ENCODE assay signal across 23 cellular contexts in genomic region chr3:79255292-79255691, GRCh38.
A peak's percentile ranks its signal among the peaks of the same experiment; 100 is the strongest.
DNase-seq lines count a peak whose midpoint lies in the region; ATAC-seq, FAIRE-seq and TF ChIP-seq lines count a peak whose summit lies in the region.
"Had no signal": no experiment of that assay in that cellular context is flagged by ENCODE, and none has a peak within 500 bp of the region (broad histone marks: within the 10 kb centered on the region; RNA-seq: fewer than 3 reads in every experiment).

No MANE protein-coding gene starts in this region.

- no peak overlapping the region for H4K8ac ChIP-seq in IMR-90 (ENCODE audit: low read depth in 2 of 2, low read length in 2 of 2)

- CTCF ChIA-PET in HepG2 (lab: Yijun Ruan, JAX; ENCODE audit: low intra/inter-chr PET ratio, low total read pairs) (no interaction called here), IMR-90 (lab: Yijun Ruan, JAX) (no interaction called here)

- H3K14ac ChIP-seq in IMR-90 (replicated peaks; ENCODE audit: low read depth, low read length), result no peak overlapping the region

- H2BK20ac ChIP-seq in IMR-90 (ENCODE audit: low read depth, low read length), result no peak overlapping the region

- no peak overlapping the region for H3K18ac ChIP-seq in IMR-90 (ENCODE audit: low read depth, low read length)

- H4K20me1 ChIP-seq in HepG2 (ENCODE audit: insufficient read depth, low read length) (no peaks in the 10 kb centered on the region), IMR-90 (ENCODE audit: insufficient read depth, low read length) (no peaks in the 10 kb centered on the region), smooth muscle cell (ENCODE audit: low read depth) (no peaks in the 10 kb centered on the region)
- H4K20me1 ChIP-seq: BLaER1 had no signal

- POLR2A ChIA-PET in HepG2 (lab: Yijun Ruan, JAX) (no interaction called here), IMR-90 (lab: Charles Lee; ENCODE audit: unreplicated experiment) (no interaction called here)

- no peak overlapping the region for H3K9ac ChIP-seq in HepG2 (ENCODE audit: insufficient read depth, low read depth, low read length)
- H3K9ac ChIP-seq in IMR-90 (ENCODE audit: low read depth, low read length), result no peak overlapping the region
- no peak overlapping the region for H3K9ac ChIP-seq in smooth muscle cell (ENCODE audit: low read depth)
- H3K9ac ChIP-seq: BLaER1 had no signal

- TF ChIP-seq CTCF in HepG2 (CRISPR knock-in tag; IDR thresholded peaks at IDR 0.05) (no peak), right lobe of liver (IDR thresholded peaks at IDR 0.05) (no peak), IMR-90 (conservative IDR thresholded peaks at IDR 0.05; ENCODE audit: low read depth, low read length) (no peak), smooth muscle cell (IDR thresholded peaks at IDR 0.05; ENCODE audit: borderline replicate concordance, insufficient read depth, poor library complexity, severe bottlenecking) (no peak)

- no peaks in the 10 kb centered on the region for H3K36me3 ChIP-seq in HepG2 (replicated peaks in 1 of 2; ENCODE audit: control insufficient read depth in 1 of 2, insufficient read depth in 2 of 2, low read length in 2 of 2)
- H3K36me3 ChIP-seq in right lobe of liver, result no peaks in the 10 kb centered on the region
- H3K36me3 ChIP-seq in IMR-90 (ENCODE audit: control insufficient read depth, insufficient read depth, low read length), result no peaks in the 10 kb centered on the region
- no peaks in the 10 kb centered on the region for H3K36me3 ChIP-seq in smooth muscle cell (ENCODE audit: low read depth)
- H3K36me3 ChIP-seq: BE2C, BLaER1 had no signal

- H3K9me3 ChIP-seq in HepG2 (ENCODE audit: low read length) (no peaks in the 10 kb centered on the region), right lobe of liver (no peaks in the 10 kb centered on the region), IMR-90 (ENCODE audit: control insufficient read depth, insufficient read depth, low read length) (no peaks in the 10 kb centered on the region), smooth muscle cell (replicated peaks; ENCODE audit: low read depth) (no peaks in the 10 kb centered on the region)
- H3K9me3 ChIP-seq: BE2C, BLaER1 had no signal

- no peaks in the 10 kb centered on the region for H3K79me1 ChIP-seq in IMR-90 (ENCODE audit: low read depth in 1 of 2, low read length in 2 of 2)

- ATAC-seq in HepG2 (no peak), right lobe of liver (no peak), IMR-90 (ENCODE audit: low read depth) (no peak), GM18505 (IDR thresholded peaks at IDR 0.05; ENCODE audit: unreplicated experiment) (no peak)
- ATAC-seq: GM12878 had no signal

- WGBS in HepG2 (ENCODE audit: low lambda C conversion rate), result 10% methylated on average over 5 of the region's 5 CpGs
- 75% methylated on average over 5 of the region's 5 CpGs for WGBS in right lobe of liver (ENCODE audit: insufficient coverage, low coverage, low lambda C conversion rate, missing lambda C conversion rate)
- no CpG with 5 or more reads among the region's 5 CpGs for WGBS in IMR-90 (ENCODE audit: extremely low coverage in 2 of 2, insufficient read length in 1 of 2), 2 experiments
- WGBS in smooth muscle cell (ENCODE audit: low lambda C conversion rate), result 93% methylated on average over 5 of the region's 5 CpGs

- no peaks in the 10 kb centered on the region for H3F3A ChIP-seq in smooth muscle cell (ENCODE audit: low read depth)

- in situ Hi-C loops in HepG2 (cut with HindIII; ENCODE audit: extremely low pct_ligation_motif_present, low pct_unique_long_range_greater_than_20kb), result no loop called here
- in situ Hi-C loops in IMR-90 (cut with MboI; ENCODE audit: low sequenced_read_pairs), result no loop called here

- no peak overlapping the region for H2BK5ac ChIP-seq in IMR-90 (ENCODE audit: low read depth, low read length, poor library complexity, severe bottlenecking)

- H2BK15ac ChIP-seq in IMR-90 (ENCODE audit: low read depth, low read length), result no peak overlapping the region

- no peak for TF ChIP-seq POLR2A in HepG2 (IDR thresholded peaks at IDR 0.05; ENCODE audit: insufficient read depth in 1 of 2, low read depth in 2 of 2, low read length in 2 of 2)
- no peak for TF ChIP-seq POLR2A in right lobe of liver (IDR thresholded peaks at IDR 0.05)
- TF ChIP-seq POLR2A in IMR-90 (IDR thresholded peaks at IDR 0.05; ENCODE audit: low read depth, low read length), result no peak
- no peak for TF ChIP-seq POLR2A in GM18505 (IDR thresholded peaks at IDR 0.05; ENCODE audit: borderline replicate concordance, extremely low read depth, insufficient read depth, insufficient read length)

- H3K4me1 ChIP-seq in HepG2 (ENCODE audit: insufficient read depth, low read length), result no peaks in the 10 kb centered on the region
- H3K4me1 ChIP-seq in right lobe of liver, result no peaks in the 10 kb centered on the region
- H3K4me1 ChIP-seq in IMR-90 (ENCODE audit: control insufficient read depth, insufficient read depth, low read length), result no peaks in the 10 kb centered on the region
- H3K4me1 ChIP-seq in smooth muscle cell (ENCODE audit: low read depth), result no peaks in the 10 kb centered on the region
- H3K4me1 ChIP-seq: BE2C, BLaER1 had no signal

- no peak overlapping the region for H3K27ac ChIP-seq in HepG2 (ENCODE audit: extremely low read length, insufficient read depth, low read length)
- H3K27ac ChIP-seq in right lobe of liver, result no peak overlapping the region
- no peak overlapping the region for H3K27ac ChIP-seq in IMR-90 (ENCODE audit: insufficient read depth, low read length)
- peak overlapping the region; percentile 32 for H3K27ac ChIP-seq in smooth muscle cell (ENCODE audit: low read depth)
- H3K27ac ChIP-seq: 22Rv1, BLaER1 had no signal

- TF ChIP-seq RAD21 in HepG2 (CRISPR knock-in tag; IDR thresholded peaks at IDR 0.05) (no peak), IMR-90 (IDR thresholded peaks at IDR 0.05; ENCODE audit: low read length) (no peak)

- H3K79me2 ChIP-seq in HepG2 (ENCODE audit: insufficient read depth, low read length) (no peaks in the 10 kb centered on the region), smooth muscle cell (ENCODE audit: low read depth) (no peaks in the 10 kb centered on the region)

- BruUV-seq in HepG2 (replicated peaks; lab: Mats Ljungman, UMichigan) (no TSS peak), IMR-90 (replicated peaks; lab: Mats Ljungman, UMichigan) (no TSS peak)

- H3K4me2 ChIP-seq in HepG2 (ENCODE audit: low read depth, low read length), result no peak overlapping the region
- H3K4me2 ChIP-seq in IMR-90 (ENCODE audit: low read depth, low read length), result no peak overlapping the region
- no peak overlapping the region for H3K4me2 ChIP-seq in smooth muscle cell
- H3K4me2 ChIP-seq: BLaER1 had no signal

- no peak overlapping the region for H2BK120ac ChIP-seq in IMR-90 (ENCODE audit: low read depth, low read length)

- no peak overlapping the region for H2AK5ac ChIP-seq in IMR-90 (ENCODE audit: low read depth, low read length)

- H3K9me1 ChIP-seq in IMR-90 (ENCODE audit: insufficient read depth, low read length), result no peaks in the 10 kb centered on the region

- no peak overlapping the region for H3K56ac ChIP-seq in IMR-90 (ENCODE audit: extremely low read depth, insufficient read depth, low read length)

- no peak overlapping the region for H3K4me3 ChIP-seq in HepG2 (replicated peaks in 1 of 3; ENCODE audit: insufficient read depth in 1 of 3, low read depth in 2 of 3, low read length in 3 of 3)
- no peak overlapping the region for H3K4me3 ChIP-seq in right lobe of liver
- H3K4me3 ChIP-seq in IMR-90 (ENCODE audit: insufficient read depth, low read depth, low read length), result no peak overlapping the region
- H3K4me3 ChIP-seq in smooth muscle cell, result no peak overlapping the region
- H3K4me3 ChIP-seq: BLaER1, GM12878 had no signal

- no peak overlapping the region for H3K4ac ChIP-seq in IMR-90 (ENCODE audit: low read depth, low read length)

- H4K5ac ChIP-seq in IMR-90 (ENCODE audit: low read depth, low read length), result no peak overlapping the region

- TF ChIP-seq EP300 in HepG2 (IDR thresholded peaks at IDR 0.05; ENCODE audit: low read depth in 2 of 2, low read length in 2 of 2), result no peak
- no peak for TF ChIP-seq EP300 in HepG2 (CRISPR knock-in tag; IDR thresholded peaks at IDR 0.05; ENCODE audit: borderline replicate concordance)

- no peak overlapping the region for H2AFZ ChIP-seq in HepG2 (ENCODE audit: low read length)
- H2AFZ ChIP-seq in IMR-90 (replicated peaks; ENCODE audit: low read length, poor library complexity), result no peak overlapping the region
- no peak overlapping the region for H2AFZ ChIP-seq in smooth muscle cell (ENCODE audit: low read depth)

- intact Hi-C loops in HepG2 (cut with micrococcal nuclease; ENCODE audit: unreplicated experiment) (no loop called here), right lobe of liver (cut with DNase I) (no loop called here), IMR-90 (cut with micrococcal nuclease) (no loop called here)

- H2AK9ac ChIP-seq in IMR-90 (replicated peaks; ENCODE audit: low read depth, low read length, poor library complexity), result no peak overlapping the region

- no peak for FAIRE-seq in HepG2 (lab: Jason Lieb, UNC)
- FAIRE-seq: GM12878, GM12892 had no signal

- no peak overlapping the region for H4K91ac ChIP-seq in IMR-90 (ENCODE audit: insufficient read depth, low read depth, low read length)

- H3K27me3 ChIP-seq in HepG2 (ENCODE audit: control insufficient read depth in 1 of 2, insufficient read depth in 2 of 2, low read length in 2 of 2) (no peaks in the 10 kb centered on the region), right lobe of liver (no peaks in the 10 kb centered on the region), IMR-90 (ENCODE audit: control insufficient read depth, insufficient read depth, low read length) (no peaks in the 10 kb centered on the region), smooth muscle cell (ENCODE audit: low read depth) (no peaks in the 10 kb centered on the region)
- H3K27me3 ChIP-seq: BE2C, BLaER1 had no signal

- H3K23ac ChIP-seq in IMR-90 (ENCODE audit: low read depth, low read length), result no peak overlapping the region

- dilution Hi-C loops in IMR-90 (cut with HindIII; ENCODE audit: low sequenced_read_pairs, unreplicated experiment), result no loop called here

- DNase-seq in HepG2 (ENCODE audit: low spot score) (no peak), right lobe of liver (no peak), IMR-90 (no peak), smooth muscle cell (lab: John Stamatoyannopoulos, UW; ENCODE audit: unreplicated experiment) (no peak), NCI-H1092 (lab: John Stamatoyannopoulos, UW) (no peak)
- DNase-seq: ACHN; BE2C; C1 segment of cervical spinal cord; CD4-positive, alpha-beta memory T cell; CD4-positive, CD25-positive, alpha-beta regulatory T cell; CD8-positive, alpha-beta memory T cell; COR-L47; DMS 273 treated with DMSO at 0.1 percent for 48 hours; DMS153; DMS53; DMS79; DND-41; GDM1 had no signal

TF ChIP-seq in HepG2, 621 proteins besides CTCF, POLR2A, EP300 and RAD21 (continues in another document):
- TF ChIP-seq MAFF (IDR thresholded peaks at IDR 0.05; ENCODE audit: low read depth, low read length) (peak; percentile 58; the same call in 1 of the 2 replicates), MAFK (conservative IDR thresholded peaks at IDR 0.05 in 1 of 2, IDR thresholded peaks at IDR 0.05 in 1 of 2; ENCODE audit: low read length in 2 of 2) (peak; percentile 66 to 81), MAFG (CRISPR knock-in tag; IDR thresholded peaks at IDR 0.05) (no peak)

TF ChIP-seq in IMR-90, 13 proteins besides CTCF, POLR2A, EP300 and RAD21:
- TF ChIP-seq MXI1 (IDR thresholded peaks at IDR 0.05; ENCODE audit: borderline replicate concordance, low read depth, low read length), result no peak
- peak; percentile 77 for TF ChIP-seq MAFK (IDR thresholded peaks at IDR 0.05; ENCODE audit: low read depth, low read length)
